12 cellular contexts compared by ENCODE assay signal in the genomic region with DNA sequence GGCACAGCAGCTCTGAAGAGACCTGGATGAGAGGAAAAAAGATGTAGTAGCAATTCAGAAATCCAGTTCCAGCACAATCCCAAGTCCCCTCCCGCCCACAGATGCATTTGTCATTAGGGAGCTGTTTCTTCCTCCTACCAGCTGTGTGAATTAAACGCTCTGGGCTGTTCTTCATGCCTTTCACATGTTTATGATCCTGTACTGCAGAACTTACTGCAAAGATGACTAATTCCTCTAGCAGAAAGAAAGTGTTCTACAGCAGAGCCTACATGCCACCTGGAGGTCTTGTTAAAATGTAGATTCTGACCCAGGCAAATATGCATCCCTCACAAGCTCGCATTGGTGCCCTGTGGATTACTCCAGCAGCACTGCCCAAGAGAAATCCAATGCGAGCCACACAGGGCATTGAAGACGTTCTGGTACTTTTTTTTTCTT. TPM values are rescaled to one million over a fixed set of nuclear protein-coding genes. Genes with fewer than 3 reads are reported as not detected.
A peak's percentile ranks its signal among the peaks of the same experiment; 100 is the strongest.
DNase-seq lines count a peak whose midpoint lies in the region; ATAC-seq and TF ChIP-seq lines count a peak whose summit lies in the region.
"Had no signal": no experiment of that assay in that cellular context is flagged by ENCODE, and none has a peak within 500 bp of the region (broad histone marks: within the 10 kb centered on the region; RNA-seq: fewer than 3 reads in every experiment).

No MANE protein-coding gene starts in this region.

- peaks cover 80 to 90% of the 10 kb centered on the region in 2 donors for H3K36me3 Mint-ChIP-seq in CD14-positive monocyte

- H3K36me3 ChIP-seq in HUES64 (ENCODE audit: insufficient read depth, low read length) (peaks cover 95% of the 10 kb centered on the region), mucosa of descending colon (ENCODE audit: low read depth) (no peaks in the 10 kb centered on the region)

- TF ChIP-seq CTCF in CD14-positive monocyte (IDR thresholded peaks at IDR 0.05) = peak; percentile 4
- no peak for TF ChIP-seq CTCF in choroid plexus epithelial cell (conservative IDR thresholded peaks at IDR 0.05; ENCODE audit: low read depth, low read length)
- TF ChIP-seq CTCF in mucosa of descending colon (IDR thresholded peaks at IDR 0.05) = no peak

- no peak for DNase-seq in CD14-positive monocyte (ENCODE audit: low spot score)
- peak; percentile 44 for DNase-seq in choroid plexus epithelial cell (ENCODE audit: low read depth)
- no peak for DNase-seq in mucosa of descending colon
- no peak for DNase-seq in CD1c-positive myeloid dendritic cell (ENCODE audit: extremely low spot score)
- DNase-seq in HEK293T (ENCODE audit: extremely low spot score) = no peak
- DNase-seq in HUDEP-2 (lab: John Stamatoyannopoulos, UW; ENCODE audit: unreplicated experiment in 76 of 76) = no peak
- DNase-seq: activated B cell treated with CpG ODN at 0.5 μM for 24 hours; central memory CD4-positive, alpha-beta T cell; Kasumi-1; psoas muscle had no signal

- CTCF ChIA-PET in HEK293T (lab: Yijun Ruan, JAX) = interaction anchor here (1.6 kb wide), 1 partner anchor 23 kb away, joined by 4 read pairs; no protein-coding TSS in a partner anchor

- 72% methylated on average over 5 of the region's 5 CpGs for WGBS in HUES64

- H3K27me3 ChIP-seq in HUES64 (ENCODE audit: insufficient read depth, low read length) = no peaks in the 10 kb centered on the region

- POLR2A ChIA-PET in HEK293T (lab: Yijun Ruan, JAX) = no interaction called here

- no peak overlapping the region for H3K4me3 Mint-ChIP-seq in CD14-positive monocyte

- peaks cover 71% of the 10 kb centered on the region for H3K4me1 Mint-ChIP-seq in CD14-positive monocyte

- ATAC-seq in mucosa of descending colon (peak; percentile 6), GM19328 (IDR thresholded peaks at IDR 0.05; ENCODE audit: unreplicated experiment) (no peak)
- ATAC-seq: psoas muscle had no signal

- H3K4me3 ChIP-seq in HUES64 (ENCODE audit: low read length) = no peak overlapping the region
- no peak overlapping the region for H3K4me3 ChIP-seq in choroid plexus epithelial cell (ENCODE audit: low read depth, low read length)
- H3K4me3 ChIP-seq in mucosa of descending colon = no peak overlapping the region
- H3K4me3 ChIP-seq: psoas muscle had no signal

- H3K27me3 Mint-ChIP-seq in CD14-positive monocyte (ENCODE audit: low read depth in 3 of 3) = peaks cover 0 to 1% (median 0%) of the 10 kb centered on the region in 3 donors
- H3K27me3 Mint-ChIP-seq: activated B cell treated with CpG ODN at 0.5 μM for 24 hours had no signal

- no peaks in the 10 kb centered on the region for H3K9me3 ChIP-seq in HUES64 (ENCODE audit: insufficient read depth, low read depth, low read length)
- no peaks in the 10 kb centered on the region for H3K9me3 ChIP-seq in mucosa of descending colon
- H3K9me3 ChIP-seq: psoas muscle had no signal

- peak overlapping the region; percentile 16; the same call in 1 of the 2 replicates for H3K27ac ChIP-seq in HUES64 (ENCODE audit: low read depth, low read length)
- H3K27ac ChIP-seq: psoas muscle had no signal

- H3K4me1 ChIP-seq in HUES64 (ENCODE audit: insufficient read depth, low read length) (peaks cover 54% of the 10 kb centered on the region), mucosa of descending colon (ENCODE audit: low read depth) (peaks cover 72% of the 10 kb centered on the region)

- H3K9me3 Mint-ChIP-seq in CD14-positive monocyte = no peaks in the 10 kb centered on the region
- H3K9me3 Mint-ChIP-seq: activated B cell treated with CpG ODN at 0.5 μM for 24 hours had no signal

- no peak overlapping the region for H3K9ac ChIP-seq in HUES64 (ENCODE audit: low read depth, low read length)

- H3K27ac Mint-ChIP-seq in CD14-positive monocyte = peak overlapping the region; percentile 93 to 99 (median 97)

- intact Hi-C loops in CD14-positive monocyte (cut with micrococcal nuclease) (loop anchor here in 1 of 2 donors (5.0 kb wide), 2 partner anchors 35 to 205 kb away; no protein-coding TSS in a partner anchor), mucosa of descending colon (cut with DNase I, micrococcal nuclease) (no loop called here)

TF ChIP-seq in HEK293T, 16 proteins besides CTCF, POLR2A, EP300 and RAD21:
- no peak for TF ChIP-seq FOXA1 (IDR thresholded peaks at IDR 0.05)
- no peak for TF ChIP-seq HDGF (IDR thresholded peaks at IDR 0.05; ENCODE audit: borderline replicate concordance)
- no peak for TF ChIP-seq CTBP1 (IDR thresholded peaks at IDR 0.05; ENCODE audit: borderline replicate concordance)
- no peak for TF ChIP-seq NFRKB (IDR thresholded peaks at IDR 0.05)
- no peak for TF ChIP-seq SP1 (IDR thresholded peaks at IDR 0.05)
- TF ChIP-seq ZNF384 (IDR thresholded peaks at IDR 0.05) = no peak
- no peak for TF ChIP-seq ARNT (IDR thresholded peaks at IDR 0.05)
- TF ChIP-seq BHLHE40 (IDR thresholded peaks at IDR 0.05; ENCODE audit: borderline replicate concordance) = no peak
- no peak for TF ChIP-seq ELF4 (IDR thresholded peaks at IDR 0.05)
- TF ChIP-seq LEF1 (IDR thresholded peaks at IDR 0.05; ENCODE audit: borderline replicate concordance) = no peak
- no peak for TF ChIP-seq L3MBTL2 (conservative IDR thresholded peaks at IDR 0.05)
- TF ChIP-seq, protein P1, sequence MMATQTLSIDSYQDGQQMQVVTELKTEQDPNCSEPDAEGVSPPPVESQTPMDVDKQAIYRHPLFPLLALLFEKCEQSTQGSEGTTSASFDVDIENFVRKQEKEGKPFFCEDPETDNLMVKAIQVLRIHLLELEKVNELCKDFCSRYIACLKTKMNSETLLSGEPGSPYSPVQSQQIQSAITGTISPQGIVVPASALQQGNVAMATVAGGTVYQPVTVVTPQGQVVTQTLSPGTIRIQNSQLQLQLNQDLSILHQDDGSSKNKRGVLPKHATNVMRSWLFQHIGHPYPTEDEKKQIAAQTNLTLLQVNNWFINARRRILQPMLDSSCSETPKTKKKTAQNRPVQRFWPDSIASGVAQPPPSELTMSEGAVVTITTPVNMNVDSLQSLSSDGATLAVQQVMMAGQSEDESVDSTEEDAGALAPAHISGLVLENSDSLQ (IDR thresholded peaks at IDR 0.05) = no peak

RNA-seq across cellular contexts. Expression of a gene that starts 6.5 kb away (rescaled TPM):
- 1,000 to 10,000 TPM; 1,458 to 1,573 TPM for polyA plus RNA-seq in CD14-positive monocyte
- 1,715 TPM for polyA plus RNA-seq in HUES64 (2013, experiment 1 of 2)
- 1,820 TPM for polyA plus RNA-seq in HUES64 (2013, experiment 2 of 2)
- 100 to 1,000 TPM; 383 to 734 (median 494) TPM for total RNA-seq in mucosa of descending colon

RNA-seq across cellular contexts. Expression of a gene that starts 54.5 kb away (rescaled TPM):
- 1 to 10 TPM; 1.2 to 3.8 TPM for polyA plus RNA-seq in CD14-positive monocyte
- polyA plus RNA-seq in HUES64 (2013, experiment 1 of 2) = 61.9 TPM
- polyA plus RNA-seq in HUES64 (2013, experiment 2 of 2) = 62.1 TPM
- total RNA-seq in mucosa of descending colon = 100 to 1,000 TPM in 2 of 3 donors, 10 to 100 TPM in 1; 99.5 to 204 (median 174) TPM
